Comparison of ENCODE assay signal across 16 cellular contexts in genomic region chrX:12488781-12489180, GRCh38.
DNase-seq lines count a peak whose midpoint lies in the region; ATAC-seq and TF ChIP-seq lines count a peak whose summit lies in the region.
"Had no signal": no experiment of that assay in that cellular context is flagged by ENCODE, and none has a peak within 500 bp of the region (broad histone marks: within the 10 kb centered on the region; RNA-seq: fewer than 3 reads in every experiment).

No MANE protein-coding gene starts in this region.

- H3K27me3 ChIP-seq in HAP-1 (ENCODE audit: low read depth) = no peaks in the 10 kb centered on the region
- no peaks in the 10 kb centered on the region for H3K27me3 ChIP-seq in gastroesophageal sphincter

- TF ChIP-seq EP300 in gastroesophageal sphincter (IDR thresholded peaks at IDR 0.05) = no peak

- H3K4me3 ChIP-seq in HAP-1 (no peak overlapping the region), cardiac fibroblast (replicated peaks in 1 of 2; ENCODE audit: low read depth in 2 of 2, low read length in 2 of 2) (no peak overlapping the region), fibroblast of pulmonary artery (replicated peaks; ENCODE audit: low read depth, low read length) (no peak overlapping the region), gastroesophageal sphincter (no peak overlapping the region)
- H3K4me3 ChIP-seq: GM12878 had no signal

- ATAC-seq in gastroesophageal sphincter = no peak
- ATAC-seq: GM12878, HepG2 had no signal

- TF ChIP-seq CTCF in cardiac fibroblast (IDR thresholded peaks at IDR 0.05; ENCODE audit: low read depth, low read length) (no peak), fibroblast of pulmonary artery (IDR thresholded peaks at IDR 0.05; ENCODE audit: low read length, missing control alignments) (no peak), gastroesophageal sphincter (IDR thresholded peaks at IDR 0.05) (no peak)

- H3K36me3 ChIP-seq in HAP-1 (replicated peaks) = no peaks in the 10 kb centered on the region
- H3K36me3 ChIP-seq in gastroesophageal sphincter = no peaks in the 10 kb centered on the region

- H3K9me3 ChIP-seq in HAP-1 = peaks cover 2% of the 10 kb centered on the region; the same call in 1 of the 2 replicates
- H3K9me3 ChIP-seq in gastroesophageal sphincter = no peaks in the 10 kb centered on the region

- H3K27ac ChIP-seq in gastroesophageal sphincter = no peak overlapping the region
- H3K27ac ChIP-seq: C4-2B had no signal

- peak; percentile 45 to 58 for DNase-seq in HAP-1 (ENCODE audit: low spot score in 2 of 2)
- DNase-seq in cardiac fibroblast (ENCODE audit: low read depth in 2 of 2) = peak; percentile 27 to 49
- DNase-seq in fibroblast of pulmonary artery (ENCODE audit: low read depth) = peak; percentile 54
- DNase-seq in T1000 (lab: John Stamatoyannopoulos, UW) = no peak
- DNase-seq in NCI-H446 treated with DMSO at 0.1 percent for 48 hours (lab: John Stamatoyannopoulos, UW) = no peak
- no peak for DNase-seq in germinal center (ENCODE audit: low spot score)
- DNase-seq: AML-193; Calu3; CD4-positive, alpha-beta memory T cell; DMS79 treated with DMSO at 0.1 percent for 48 hours; GOT3; H7 had no signal

- no peak for TF ChIP-seq POLR2A in gastroesophageal sphincter (IDR thresholded peaks at IDR 0.05)

- in situ Hi-C loops in HAP-1 (cut with MboI; ENCODE audit: low sequenced_read_pairs) = no loop called here

- 28 to 60% methylated on average over 2 of the region's 2 CpGs for WGBS in gastroesophageal sphincter (ENCODE audit: low coverage in 1 of 2), 2 donors

- H3K4me1 ChIP-seq in HAP-1 (peaks cover 27% of the 10 kb centered on the region), gastroesophageal sphincter (no peaks in the 10 kb centered on the region)

Comparison
In these comparisons a context has a peak if more than half of its experiments do, and no peak if none do; other contexts are left out.
1. DNase-seq: peak in HAP-1 (2 of 2), cardiac fibroblast (2 of 2) and fibroblast of pulmonary artery (single experiment); none in T1000 (single experiment), NCI-H446 treated with DMSO at 0.1 percent for 48 hours (single experiment) and germinal center (single experiment).